ENCODE assay signal across 8 cellular contexts in genomic region chr6:26156105-26156849, GRCh38.
DNase-seq lines count a peak whose midpoint lies in the region.

No MANE protein-coding gene starts in this region.

- H3K27ac ChIP-seq in neuronal stem cell (replicated peaks; ENCODE audit: low read length) = peak overlapping the region; percentile 91

- H2BK5ac ChIP-seq in neuronal stem cell (ENCODE audit: low read length) = peak overlapping the region; percentile 77

- peak overlapping the region; percentile 82 for H2AFZ ChIP-seq in neuronal stem cell (ENCODE audit: low read length)

- H4K91ac ChIP-seq in neuronal stem cell (ENCODE audit: low read depth, low read length, poor library complexity) = no peak overlapping the region

- peak overlapping the region; percentile 100 for H3K23ac ChIP-seq in neuronal stem cell (ENCODE audit: low read depth, low read length, poor library complexity)

- no peaks in the 10 kb centered on the region for H3K36me3 ChIP-seq in neuronal stem cell (replicated peaks in 1 of 2; ENCODE audit: control insufficient read depth in 2 of 2, insufficient read depth in 2 of 2, low read length in 2 of 2)

- H4K8ac ChIP-seq in neuronal stem cell (ENCODE audit: low read depth, low read length) = no peak overlapping the region

- H3K9me3 ChIP-seq in neuronal stem cell (replicated peaks in 1 of 2; ENCODE audit: control insufficient read depth in 2 of 2, insufficient read depth in 1 of 2, low read depth in 1 of 2, low read length in 2 of 2) = no peaks in the 10 kb centered on the region

- H3K4me3 ChIP-seq in neuronal stem cell (ENCODE audit: low read length in 2 of 2) = peak overlapping the region; percentile 57 to 95

- H3K14ac ChIP-seq in neuronal stem cell (ENCODE audit: low read length) = peak overlapping the region; percentile 92

- peak overlapping the region; percentile 97 for H3K18ac ChIP-seq in neuronal stem cell (ENCODE audit: low read length)

- H2AK5ac ChIP-seq in neuronal stem cell (ENCODE audit: low read depth, low read length) = peak overlapping the region; percentile 29

- no peak overlapping the region for H3K4ac ChIP-seq in neuronal stem cell (ENCODE audit: low read length)

- no peak overlapping the region for H2BK12ac ChIP-seq in neuronal stem cell (ENCODE audit: low read length)

- H3K4me2 ChIP-seq in neuronal stem cell (ENCODE audit: insufficient read depth, low read length, poor library complexity, severe bottlenecking) = peak overlapping the region; percentile 80

- no peaks in the 10 kb centered on the region for H3K4me1 ChIP-seq in neuronal stem cell (ENCODE audit: control insufficient read depth in 2 of 2, insufficient read depth in 1 of 2, low read depth in 1 of 2, low read length in 2 of 2)

- peak overlapping the region; percentile 98 for H3K9ac ChIP-seq in neuronal stem cell (ENCODE audit: low read depth, low read length, poor library complexity)

- DNase-seq in EL = peak; percentile 92
- DNase-seq in H4 (ENCODE audit: low spot score) = peak; percentile 81
- DNase-seq in LoVo (ENCODE audit: low spot score) = peak; percentile 88
- peak; percentile 77 for DNase-seq in SHP77 treated with DMSO at 0.1 percent for 48 hours (lab: John Stamatoyannopoulos, UW)
- peak; percentile 84 for DNase-seq in activated naive CD4-positive, alpha-beta T cell treated with Interleukin-2 at 50 U/mL for 16 hours
- DNase-seq in foreskin melanocyte = peak; percentile 92
- DNase-seq in neuronal stem cell (ENCODE audit: low spot score) = peak; percentile 78
- peak; percentile 81 for DNase-seq in stromal cell of bone marrow (ENCODE audit: low read depth)

- H2BK15ac ChIP-seq in neuronal stem cell (ENCODE audit: low read length) = no peak overlapping the region

- no CpG with 5 or more reads among the region's 61 CpGs for WGBS in neuronal stem cell (ENCODE audit: extremely low coverage in 2 of 2, insufficient read length in 2 of 2, insufficient replicate concordance in 1 of 2), 2 donors

- H3K79me1 ChIP-seq in neuronal stem cell (ENCODE audit: low read depth, low read length) = no peaks in the 10 kb centered on the region

- H3K27me3 ChIP-seq in neuronal stem cell (ENCODE audit: control insufficient read depth in 3 of 3, insufficient read depth in 3 of 3, low read depth in 1 of 3, low read length in 3 of 3) = no peaks in the 10 kb centered on the region

- no peak overlapping the region for H2BK120ac ChIP-seq in neuronal stem cell (ENCODE audit: low read depth, low read length)

Comparison
In these comparisons a context has a peak if more than half of its experiments do, and no peak if none do; other contexts are left out.
1. Peak in every context shown above with its lines: DNase-seq, H3K4me3 ChIP-seq and H3K27ac ChIP-seq.